ENCODE assay signal across 8 cellular contexts in genomic region chr19:48900477-48901452, GRCh38.
DNase-seq lines count a peak whose midpoint lies in the region; ATAC-seq, FAIRE-seq and TF ChIP-seq lines count a peak whose summit lies in the region.

No MANE protein-coding gene starts in this region.

- H3K27me3 Mint-ChIP-seq in effector memory CD8-positive, alpha-beta T cell = peaks cover 7 to 11% of the 10 kb centered on the region in 2 donors

- no peaks in the 10 kb centered on the region for H3K9me3 ChIP-seq in SU-DHL-6 (ENCODE audit: insufficient read depth, low read length)

- no peaks in the 10 kb centered on the region for H3F3A ChIP-seq in SU-DHL-6 (ENCODE audit: insufficient read depth)

- H3K27me3 ChIP-seq in SU-DHL-6 (ENCODE audit: low read length) = no peaks in the 10 kb centered on the region

- peak overlapping the region; percentile 93 to 95 for H3K27ac Mint-ChIP-seq in effector memory CD8-positive, alpha-beta T cell

- TF ChIP-seq CTCF in SU-DHL-6 (IDR thresholded peaks at IDR 0.05; ENCODE audit: insufficient read depth, low read length, poor library complexity, severe bottlenecking) = no peak

- H3K36me3 ChIP-seq in SU-DHL-6 (ENCODE audit: low read length) = no peaks in the 10 kb centered on the region

- H3K4me3 Mint-ChIP-seq in effector memory CD8-positive, alpha-beta T cell = peak overlapping the region; percentile 96 to 99

- no peak for FAIRE-seq in urothelium cell line (lab: Jason Lieb, UNC)

- no peak overlapping the region for H2AFZ ChIP-seq in SU-DHL-6 (ENCODE audit: low read depth, low read length, severe bottlenecking)

- no peaks in the 10 kb centered on the region for H3K9me3 Mint-ChIP-seq in effector memory CD8-positive, alpha-beta T cell

- H3K9me2 ChIP-seq in SU-DHL-6 (replicated peaks; ENCODE audit: insufficient read depth, low read length) = no peaks in the 10 kb centered on the region

- peak overlapping the region; percentile 82 for H3K9ac ChIP-seq in SU-DHL-6 (ENCODE audit: low read length)

- H3K27ac ChIP-seq in SU-DHL-6 (ENCODE audit: low read depth, low read length) = peak overlapping the region; percentile 48

- H3K36me3 Mint-ChIP-seq in effector memory CD8-positive, alpha-beta T cell (ENCODE audit: insufficient read depth) = peaks cover 18% of the 10 kb centered on the region

- H3K4me3 ChIP-seq in SU-DHL-6 (ENCODE audit: insufficient read depth, low read length, poor library complexity, severe bottlenecking) = peak overlapping the region; percentile 97

- ATAC-seq in GM21619 (IDR thresholded peaks at IDR 0.05; ENCODE audit: unreplicated experiment) (peak; percentile 2), HG02763 (IDR thresholded peaks at IDR 0.05; ENCODE audit: unreplicated experiment) (no peak)
- peak; percentile 16 for ATAC-seq in effector memory CD8-positive, alpha-beta T cell (replicated peaks)

- peak overlapping the region; percentile 86 for H3K4me2 ChIP-seq in SU-DHL-6 (ENCODE audit: low read depth, low read length, poor library complexity, severe bottlenecking)

- no peaks in the 10 kb centered on the region for H4K20me1 ChIP-seq in SU-DHL-6 (ENCODE audit: low read depth, low read length)

- peaks cover 20 to 32% of the 10 kb centered on the region in 2 donors for H3K4me1 Mint-ChIP-seq in effector memory CD8-positive, alpha-beta T cell (ENCODE audit: low read depth in 2 of 2)

- peak; percentile 19 for DNase-seq in Ammon's horn (ENCODE audit: low spot score)
- DNase-seq in effector memory CD8-positive, alpha-beta T cell = peak in 1 of 3 experiments; percentile 23
- peak; percentile 13 for DNase-seq in midbrain (lab: John Stamatoyannopoulos, UW)
- DNase-seq in urothelium cell line (ENCODE audit: low spot score) = peak; percentile 36
- no peak for DNase-seq in amniotic stem cell (lab: John Stamatoyannopoulos, UW)

- H3K79me2 ChIP-seq in SU-DHL-6 (ENCODE audit: insufficient read depth, low read length) = peaks cover 12% of the 10 kb centered on the region; the same call in 1 of the 2 replicates
